ENCODE assay signal across 8 cellular contexts in genomic region chr12:6423267-6424007, GRCh38. TPM values are rescaled to one million over a fixed set of nuclear protein-coding genes. Genes with fewer than 3 reads are reported as not detected.
DNase-seq lines count a peak whose midpoint lies in the region; ATAC-seq, FAIRE-seq and TF ChIP-seq lines count a peak whose summit lies in the region.
"Had no signal": no experiment of that assay in that cellular context is flagged by ENCODE, and none has a peak within 500 bp of the region (broad histone marks: within the 10 kb centered on the region; RNA-seq: fewer than 3 reads in every experiment).

No MANE protein-coding gene starts in this region.

- peak; percentile 21 for FAIRE-seq in endometrium (lab: Jason Lieb, UNC)

- no peaks in the 10 kb centered on the region for H3K9me3 Mint-ChIP-seq in activated CD8-positive, alpha-beta memory T cell treated with anti-CD3 and anti-CD28 coated beads, Interleukin-2, amount 10 ng/mL, durations not matched to agents 7 days and 5 days (ENCODE audit: low read depth)

- H3K4me1 Mint-ChIP-seq in activated CD8-positive, alpha-beta memory T cell treated with anti-CD3 and anti-CD28 coated beads, Interleukin-2, amount 10 ng/mL, durations not matched to agents 7 days and 5 days, result peaks cover 46% of the 10 kb centered on the region

- in situ Hi-C loops in GM13976 (cut with MboI; ENCODE audit: low sequenced_read_pairs, unreplicated experiment), result loop anchor here (10.0 kb wide), 1 partner anchor 121 kb away; no protein-coding TSS in a partner anchor
- in situ Hi-C loops in KBM-7 (cut with MboI; ENCODE audit: low pct_unique_long_range_greater_than_20kb, low sequenced_read_pairs), result no loop called here

- CTCF ChIA-PET in activated CD8-positive, alpha-beta memory T cell treated with anti-CD3 and anti-CD28 coated beads, Interleukin-2, amount 10 ng/mL, durations not matched to agents 7 days and 5 days (lab: Charles Lee), result interaction anchor here (0.8 to 8.1 kb wide), 32 partner anchors 9 to 140 kb away, joined by 3 to 171 read pairs (median 6); partner anchors contain the start of genes GAPDH, MRPL51, TAPBPL and TNFRSF1A

- H3K27ac ChIP-seq in OCI-LY1 (ENCODE audit: low read depth, low read length, poor library complexity, severe bottlenecking), result peak overlapping the region; percentile 100

- H3K36me3 ChIP-seq in OCI-LY1 (ENCODE audit: insufficient read depth, low read length), result no peaks in the 10 kb centered on the region

- H3F3A ChIP-seq in OCI-LY1 (ENCODE audit: insufficient read depth, low read length), result 0 out of 2 replicates have a peak, but pooled peaks cover 8% of the 10 kb centered on the region

- peak overlapping the region; percentile 44; the same call in 1 of the 2 replicates for H3K9ac ChIP-seq in OCI-LY1 (ENCODE audit: low read length)

- no peaks in the 10 kb centered on the region for H4K20me1 ChIP-seq in OCI-LY1 (ENCODE audit: insufficient read depth, low read length)

- no peaks in the 10 kb centered on the region for H3K9me2 ChIP-seq in OCI-LY1 (ENCODE audit: low read depth, low read length)

- H3K27ac Mint-ChIP-seq in activated CD8-positive, alpha-beta memory T cell treated with anti-CD3 and anti-CD28 coated beads, Interleukin-2, amount 10 ng/mL, durations not matched to agents 7 days and 5 days, result peak overlapping the region; percentile 66

- peaks cover 52% of the 10 kb centered on the region for H3K4me1 ChIP-seq in OCI-LY1 (ENCODE audit: insufficient read depth, low read length, severe bottlenecking)

- TF ChIP-seq CTCF in GM13976 (IDR thresholded peaks at IDR 0.05; ENCODE audit: borderline replicate concordance, control extremely low read depth, extremely low read depth, insufficient read depth, missing control alignments) (peak; percentile 86), OCI-LY1 (IDR thresholded peaks at IDR 0.05; ENCODE audit: low read length) (peak; percentile 93)

- no peaks in the 10 kb centered on the region for H3K36me3 Mint-ChIP-seq in activated CD8-positive, alpha-beta memory T cell treated with anti-CD3 and anti-CD28 coated beads, Interleukin-2, amount 10 ng/mL, durations not matched to agents 7 days and 5 days

- H3K4me3 ChIP-seq in OCI-LY1 (ENCODE audit: low read depth, low read length, poor library complexity, severe bottlenecking), result peak overlapping the region; percentile 16

- H2AFZ ChIP-seq in OCI-LY1 (ENCODE audit: low read length), result no peak overlapping the region

- peak; percentile 82 for DNase-seq in GM13976 (ENCODE audit: low spot score)
- peak; percentile 93 for DNase-seq in KBM-7
- peak; percentile 88 for DNase-seq in activated CD8-positive, alpha-beta memory T cell treated with anti-CD3 and anti-CD28 coated beads, Interleukin-2, amount 10 ng/mL, durations not matched to agents 7 days and 5 days
- DNase-seq in mesenteric fat pad (ENCODE audit: low spot score), result peak; percentile 90
- DNase-seq in stimulated activated CD8-positive, alpha-beta memory T cell treated with anti-CD3 and anti-CD28 coated beads, Interleukin-7, amount 100 ng/mL, for 4 hours (ENCODE audit: low read depth in 2 of 2), result peak; percentile 60 to 67

- H3K27me3 Mint-ChIP-seq in activated CD8-positive, alpha-beta memory T cell treated with anti-CD3 and anti-CD28 coated beads, Interleukin-2, amount 10 ng/mL, durations not matched to agents 7 days and 5 days, result peaks cover 3% of the 10 kb centered on the region

- ATAC-seq in activated CD8-positive, alpha-beta memory T cell treated with anti-CD3 and anti-CD28 coated beads, Interleukin-2, amount 10 ng/mL, durations not matched to agents 7 days and 5 days, result peak; percentile 76

- H3K27me3 ChIP-seq in OCI-LY1 (ENCODE audit: insufficient read depth, low read length), result no peaks in the 10 kb centered on the region

- H3K79me2 ChIP-seq in OCI-LY1 (ENCODE audit: insufficient read depth, low read length), result no peaks in the 10 kb centered on the region

- peak overlapping the region; percentile 52 for H3K4me2 ChIP-seq in OCI-LY1 (ENCODE audit: low read length)

- H3K9me3 ChIP-seq in OCI-LY1 (ENCODE audit: low read length), result no peaks in the 10 kb centered on the region

- H3K4me3 Mint-ChIP-seq in activated CD8-positive, alpha-beta memory T cell treated with anti-CD3 and anti-CD28 coated beads, Interleukin-2, amount 10 ng/mL, durations not matched to agents 7 days and 5 days, result no peak overlapping the region

RNA-seq across cellular contexts. Expression of gene CD27, which starts 21.3 kb away (rescaled TPM):
- 10 to 100 TPM; 44.9 to 67.3 TPM for total RNA-seq in activated CD8-positive, alpha-beta memory T cell treated with anti-CD3 and anti-CD28 coated beads, Interleukin-2, amount 10 ng/mL, durations not matched to agents 7 days and 5 days
- total RNA-seq in mesenteric fat pad, result not detected

RNA-seq across cellular contexts. Expression of gene TAPBPL, which starts 28.4 kb away (rescaled TPM):
- total RNA-seq in activated CD8-positive, alpha-beta memory T cell treated with anti-CD3 and anti-CD28 coated beads, Interleukin-2, amount 10 ng/mL, durations not matched to agents 7 days and 5 days, result 10 to 100 TPM; 49.1 to 53.0 TPM
- 13.0 TPM for total RNA-seq in mesenteric fat pad

RNA-seq across cellular contexts. Expression of gene LTBR, which starts 39.5 kb away (rescaled TPM):
- under 1 TPM; 0.30 to 0.41 TPM for total RNA-seq in activated CD8-positive, alpha-beta memory T cell treated with anti-CD3 and anti-CD28 coated beads, Interleukin-2, amount 10 ng/mL, durations not matched to agents 7 days and 5 days
- total RNA-seq in mesenteric fat pad, result 161 TPM

RNA-seq across cellular contexts. Expression of gene VAMP1, which starts 47.0 kb away (rescaled TPM):
- 10 to 100 TPM; 49.2 to 59.1 TPM for total RNA-seq in activated CD8-positive, alpha-beta memory T cell treated with anti-CD3 and anti-CD28 coated beads, Interleukin-2, amount 10 ng/mL, durations not matched to agents 7 days and 5 days
- total RNA-seq in mesenteric fat pad, result 5.8 TPM

RNA-seq across cellular contexts. Expression of gene SCNN1A, which starts 48.1 kb away (rescaled TPM):
- under 1 TPM; 0.49 to 0.58 TPM for total RNA-seq in activated CD8-positive, alpha-beta memory T cell treated with anti-CD3 and anti-CD28 coated beads, Interleukin-2, amount 10 ng/mL, durations not matched to agents 7 days and 5 days
- total RNA-seq in mesenteric fat pad, result 3.3 TPM
- total RNA-seq: temporal lobe had no signal

Comparison
In these comparisons a context has a peak if more than half of its experiments do, and no peak if none do; other contexts are left out.
1. Peak in every context shown above with its lines: DNase-seq, ATAC-seq, H3K4me3 ChIP-seq and H3K27ac ChIP-seq.
2. RNA of gene CD27, which starts 21.3 kb away (total RNA-seq): 44.9 to 67.3 TPM in activated CD8-positive, alpha-beta memory T cell treated with anti-CD3 and anti-CD28 coated beads, Interleukin-2, amount 10 ng/mL, durations not matched to agents 7 days and 5 days; not detected in mesenteric fat pad (single experiment); every median in the first group is over 10 times any median in the second.
3. RNA of gene LTBR, which starts 39.5 kb away (total RNA-seq): 161 TPM in mesenteric fat pad (single experiment); 0.30 to 0.41 TPM in activated CD8-positive, alpha-beta memory T cell treated with anti-CD3 and anti-CD28 coated beads, Interleukin-2, amount 10 ng/mL, durations not matched to agents 7 days and 5 days; every median in the first group is over 100 times any median in the second.